Comparison of ENCODE assay signal across 8 cellular contexts in the genomic region with DNA sequence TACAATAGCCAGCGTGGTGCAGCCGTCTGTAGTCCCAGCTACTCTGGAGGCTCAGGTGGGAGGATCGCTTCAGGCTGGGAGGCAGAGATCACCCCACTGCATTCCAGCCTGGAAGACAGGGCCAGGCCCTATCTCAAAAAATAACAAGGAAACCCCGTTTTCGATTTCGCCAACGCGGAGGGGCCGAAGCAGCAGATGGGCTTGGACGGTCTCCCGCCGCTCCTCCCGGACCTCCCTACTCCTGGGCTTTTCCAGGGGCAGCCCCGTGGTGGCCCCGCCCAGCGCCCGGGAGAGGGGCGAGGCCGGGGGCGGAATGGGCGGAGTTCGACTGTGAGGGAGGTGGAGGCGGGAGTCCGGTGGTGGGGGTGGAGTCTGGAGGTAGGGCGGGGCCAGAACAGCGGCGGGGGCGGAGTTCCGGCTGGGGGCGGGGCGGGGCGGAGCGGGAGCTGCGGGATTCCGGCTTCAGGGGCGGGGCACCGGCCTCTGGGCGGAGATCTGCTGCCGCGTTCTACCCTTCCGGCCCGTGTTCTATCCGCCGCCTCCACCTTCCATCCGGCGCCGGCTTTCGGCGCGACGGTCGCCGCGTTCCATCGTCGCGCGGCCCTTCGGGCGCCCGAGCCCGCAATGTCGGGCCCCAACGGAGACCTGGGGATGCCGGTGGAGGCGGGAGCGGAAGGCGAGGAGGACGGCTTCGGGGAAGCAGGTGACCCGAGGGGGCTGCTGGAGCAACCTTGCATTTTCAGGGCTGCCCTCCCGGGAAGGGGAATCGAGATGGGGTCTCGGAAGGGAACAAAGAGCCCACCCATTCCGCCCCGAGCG. TPM values are rescaled to one million over a fixed set of nuclear protein-coding genes. Genes with fewer than 3 reads are reported as not detected.
A peak's percentile ranks its signal among the peaks of the same experiment; 100 is the strongest.
DNase-seq lines count a peak whose midpoint lies in the region; ATAC-seq, FAIRE-seq and TF ChIP-seq lines count a peak whose summit lies in the region.

A gene with protein sequence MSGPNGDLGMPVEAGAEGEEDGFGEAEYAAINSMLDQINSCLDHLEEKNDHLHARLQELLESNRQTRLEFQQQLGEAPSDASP (plus strand): TSS at position 482 of the 819 bp plus-strand sequence. CDS start 143 bp downstream, at position 625.

- H3K36me3 ChIP-seq in right atrium auricular region = peaks cover 16% of the 10 kb centered on the region

- H3K4me3 ChIP-seq in right atrium auricular region = peak within 1 kb of the TSS; percentile 60 to 80

- intact Hi-C loops in T-helper 2 cell treated with Interferon-gamma antibody and Interleukin-4, amounts not matched to agents 100 ng/mL and 5 ng/mL, for 36 hours (cut with micrococcal nuclease) = loop anchor here (1.0 kb wide), 5 partner anchors 32 to 162 kb away; a partner anchor contains a TSS

- no peaks in the 10 kb centered on the region for H3K27me3 ChIP-seq in right atrium auricular region

- TF ChIP-seq POLR2A in GM12892 (IDR thresholded peaks at IDR 0.05; ENCODE audit: low read depth, low read length) = peak; percentile 93

- peak; percentile 64 for ATAC-seq in HG02884 (IDR thresholded peaks at IDR 0.05; ENCODE audit: unreplicated experiment)

- H3K4me1 ChIP-seq in right atrium auricular region = peaks cover 0 to 29% of the 10 kb centered on the region in 2 donors

- FAIRE-seq in GM12892 (lab: Jason Lieb, UNC) (peak; percentile 79), urothelium cell line (lab: Jason Lieb, UNC) (no peak)

- TF ChIP-seq CTCF in right atrium auricular region (IDR thresholded peaks at IDR 0.05) = no peak

- H3K27ac ChIP-seq in right atrium auricular region = peak within 1 kb of the TSS; percentile 62 to 76

- DNase-seq in GM12892 (ENCODE audit: insufficient read length) (peak; percentile 99), NCI-H1930 (lab: John Stamatoyannopoulos, UW) (peak; percentile 84 to 91), anterior cingulate cortex (lab: John Stamatoyannopoulos, UW) (peak; percentile 34 to 98 (median 90)), right atrium auricular region (ENCODE audit: low spot score) (peak; percentile 94), pulmonary artery endothelial cell (ENCODE audit: low read depth, low spot score) (peak; percentile 60), urothelium cell line (ENCODE audit: low spot score) (peak; percentile 97)

- no peaks in the 10 kb centered on the region for H3K9me3 ChIP-seq in right atrium auricular region

RNA-seq across cellular contexts. Expression of the gene that starts here (rescaled TPM):
- polyA plus RNA-seq in GM12892 (2012; ENCODE audit: missing spikeins) = 27.5 TPM
- total RNA-seq in T-helper 2 cell treated with Interferon-gamma antibody and Interleukin-4, amounts not matched to agents 100 ng/mL and 5 ng/mL, for 36 hours = 82.4 and 82.8 TPM in 2 replicates
- total RNA-seq in right atrium auricular region (100 to 1,000 TPM; 219 to 362 TPM), pulmonary artery endothelial cell (20.6 and 31.5 TPM in 2 replicates)

Comparison
In these comparisons a context has a peak if more than half of its experiments do, and no peak if none do; other contexts are left out.
1. Peak in every context shown above with its lines: DNase-seq, ATAC-seq, H3K4me3 ChIP-seq and H3K27ac ChIP-seq.